11 cellular contexts compared by ENCODE assay signal in genomic region chr20:3843490-3843889, GRCh38. TPM values are rescaled to one million over a fixed set of nuclear protein-coding genes. Genes with fewer than 3 reads are reported as not detected.
A peak's percentile ranks its signal among the peaks of the same experiment; 100 is the strongest.
DNase-seq lines count a peak whose midpoint lies in the region; ATAC-seq and FAIRE-seq lines count a peak whose summit lies in the region.
"Had no signal": no experiment of that assay in that cellular context is flagged by ENCODE, and none has a peak within 500 bp of the region (broad histone marks: within the 10 kb centered on the region; RNA-seq: fewer than 3 reads in every experiment).

No MANE protein-coding gene starts in this region.

- DNase-seq in stimulated activated naive CD8-positive, alpha-beta T cell treated with anti-CD3 and anti-CD28 coated beads, Interleukin-15, Interleukin-2, amounts not matched to agents 100 U/mL and 50 U/mL, for 24 hours, result peak; percentile 14
- DNase-seq in stimulated activated naive CD8-positive, alpha-beta T cell treated with anti-CD3 and anti-CD28 coated beads, Interleukin-15, amount 100 ng/mL, for 72 hours, result no peak
- peak; percentile 90 for DNase-seq in RPMI7951 (ENCODE audit: low read depth)
- DNase-seq in fibroblast of gingiva (ENCODE audit: low read depth), result peak; percentile 69
- peak; percentile 49 for DNase-seq in urothelium cell line (ENCODE audit: low spot score)
- DNase-seq in frontal cortex (ENCODE audit: low spot score in 2 of 2), result no peak
- DNase-seq in natural killer cell treated with Interleukin-12 subunit alpha and Interleukin-12 subunit beta and Interleukin-15 and Interleukin-18, amount 100 ng/mL, for 72 hours (ENCODE audit: low spot score), result no peak
- DNase-seq: midbrain, NCI-H1417 treated with DMSO at 0.1 percent for 48 hours had no signal

- no peaks in the 10 kb centered on the region for H3K27me3 Mint-ChIP-seq in stimulated activated naive CD8-positive, alpha-beta T cell treated with anti-CD3 and anti-CD28 coated beads, Interleukin-15, amount 100 ng/mL, for 72 hours
- no peaks in the 10 kb centered on the region for H3K27me3 Mint-ChIP-seq in natural killer cell treated with Interleukin-12 subunit alpha and Interleukin-12 subunit beta and Interleukin-15 and Interleukin-18, amount 100 ng/mL, for 72 hours

- H3K36me3 Mint-ChIP-seq in natural killer cell treated with Interleukin-12 subunit alpha and Interleukin-12 subunit beta and Interleukin-15 and Interleukin-18, amount 100 ng/mL, for 72 hours, result no peaks in the 10 kb centered on the region

- FAIRE-seq in urothelium cell line (lab: Jason Lieb, UNC) (no peak), frontal cortex (lab: Jason Lieb, UNC) (no peak)
- FAIRE-seq: colon had no signal

- H3K4me1 Mint-ChIP-seq in stimulated activated naive CD8-positive, alpha-beta T cell treated with anti-CD3 and anti-CD28 coated beads, Interleukin-15, amount 100 ng/mL, for 72 hours, result peaks cover 26% of the 10 kb centered on the region
- peaks cover 8 to 10% of the 10 kb centered on the region in 2 donors for H3K4me1 Mint-ChIP-seq in natural killer cell treated with Interleukin-12 subunit alpha and Interleukin-12 subunit beta and Interleukin-15 and Interleukin-18, amount 100 ng/mL, for 72 hours (ENCODE audit: low read depth in 2 of 2)

- no peak for ATAC-seq in stimulated activated naive CD8-positive, alpha-beta T cell treated with anti-CD3 and anti-CD28 coated beads, Interleukin-15, Interleukin-2, amounts not matched to agents 100 U/mL and 50 U/mL, for 24 hours
- ATAC-seq in stimulated activated naive CD8-positive, alpha-beta T cell treated with anti-CD3 and anti-CD28 coated beads, Interleukin-15, amount 100 ng/mL, for 72 hours, result no peak
- no peak for ATAC-seq in GM19463 (IDR thresholded peaks at IDR 0.05; ENCODE audit: unreplicated experiment)
- ATAC-seq in natural killer cell treated with Interleukin-12 subunit alpha and Interleukin-12 subunit beta and Interleukin-15 and Interleukin-18, amount 100 ng/mL, for 72 hours, result no peak

- no peak overlapping the region for H3K27ac Mint-ChIP-seq in stimulated activated naive CD8-positive, alpha-beta T cell treated with anti-CD3 and anti-CD28 coated beads, Interleukin-15, amount 100 ng/mL, for 72 hours
- no peak overlapping the region for H3K27ac Mint-ChIP-seq in natural killer cell treated with Interleukin-12 subunit alpha and Interleukin-12 subunit beta and Interleukin-15 and Interleukin-18, amount 100 ng/mL, for 72 hours

- H3K9me3 Mint-ChIP-seq in stimulated activated naive CD8-positive, alpha-beta T cell treated with anti-CD3 and anti-CD28 coated beads, Interleukin-15, amount 100 ng/mL, for 72 hours, result no peaks in the 10 kb centered on the region
- H3K9me3 Mint-ChIP-seq in natural killer cell treated with Interleukin-12 subunit alpha and Interleukin-12 subunit beta and Interleukin-15 and Interleukin-18, amount 100 ng/mL, for 72 hours, result no peaks in the 10 kb centered on the region

- no peak overlapping the region for H3K4me3 Mint-ChIP-seq in stimulated activated naive CD8-positive, alpha-beta T cell treated with anti-CD3 and anti-CD28 coated beads, Interleukin-15, amount 100 ng/mL, for 72 hours
- H3K4me3 Mint-ChIP-seq in natural killer cell treated with Interleukin-12 subunit alpha and Interleukin-12 subunit beta and Interleukin-15 and Interleukin-18, amount 100 ng/mL, for 72 hours, result no peak overlapping the region

RNA-seq across cellular contexts. Expression of gene MAVS, which starts 3.1 kb away (rescaled TPM):
- total RNA-seq in RPMI7951 (2014; rRNA removed; shearing (Covaris generic)), result 19.3 and 23.4 TPM in 2 replicates
- total RNA-seq in frontal cortex, result 6.9 TPM
- total RNA-seq in natural killer cell treated with Interleukin-12 subunit alpha and Interleukin-12 subunit beta and Interleukin-15 and Interleukin-18, amount 100 ng/mL, for 72 hours, result 10 to 100 TPM; 38.6 to 45.2 TPM

RNA-seq across cellular contexts. Expression of gene AP5S1, which starts 23.1 kb away (rescaled TPM):
- total RNA-seq in RPMI7951 (2014; rRNA removed; shearing (Covaris generic)), result 28.5 and 29.7 TPM in 2 replicates
- 4.1 TPM for total RNA-seq in frontal cortex
- total RNA-seq in natural killer cell treated with Interleukin-12 subunit alpha and Interleukin-12 subunit beta and Interleukin-15 and Interleukin-18, amount 100 ng/mL, for 72 hours, result 10 to 100 TPM; 13.5 to 19.7 TPM

RNA-seq across cellular contexts. Expression of gene PANK2, which starts 45.7 kb away (rescaled TPM):
- 60.7 and 79.3 TPM in 2 replicates for total RNA-seq in RPMI7951 (2014; rRNA removed; shearing (Covaris generic))
- total RNA-seq in frontal cortex, result 62.0 TPM
- total RNA-seq in natural killer cell treated with Interleukin-12 subunit alpha and Interleukin-12 subunit beta and Interleukin-15 and Interleukin-18, amount 100 ng/mL, for 72 hours, result 10 to 100 TPM; 55.2 to 86.2 TPM

RNA-seq across cellular contexts. Expression of gene CDC25B, which starts 47.4 kb away (rescaled TPM):
- 133 and 136 TPM in 2 replicates for total RNA-seq in RPMI7951 (2014; rRNA removed; shearing (Covaris generic))
- total RNA-seq in frontal cortex, result 6.1 TPM
- 10 to 100 TPM; 38.9 to 84.1 TPM for total RNA-seq in natural killer cell treated with Interleukin-12 subunit alpha and Interleukin-12 subunit beta and Interleukin-15 and Interleukin-18, amount 100 ng/mL, for 72 hours

RNA-seq across cellular contexts. Expression of gene CENPB, which starts 57.0 kb away (rescaled TPM):
- total RNA-seq in RPMI7951 (2014; rRNA removed; shearing (Covaris generic)), result 65.2 and 122 TPM in 2 replicates
- total RNA-seq in frontal cortex, result 58.3 TPM
- total RNA-seq in natural killer cell treated with Interleukin-12 subunit alpha and Interleukin-12 subunit beta and Interleukin-15 and Interleukin-18, amount 100 ng/mL, for 72 hours, result 100 to 1,000 TPM in 1 of 2 donors, 10 to 100 TPM in 1; 75.4 to 118 TPM

Comparison
In these comparisons a context has a peak if more than half of its experiments do, and no peak if none do; other contexts are left out.
1. DNase-seq: peak in stimulated activated naive CD8-positive, alpha-beta T cell treated with anti-CD3 and anti-CD28 coated beads, Interleukin-15, Interleukin-2, amounts not matched to agents 100 U/mL and 50 U/mL, for 24 hours (single experiment), RPMI7951 (single experiment), fibroblast of gingiva (single experiment) and urothelium cell line (single experiment); none in stimulated activated naive CD8-positive, alpha-beta T cell treated with anti-CD3 and anti-CD28 coated beads, Interleukin-15, amount 100 ng/mL, for 72 hours (0 of 2), frontal cortex (0 of 2) and natural killer cell treated with Interleukin-12 subunit alpha and Interleukin-12 subunit beta and Interleukin-15 and Interleukin-18, amount 100 ng/mL, for 72 hours (single experiment).